ENCODE assay signal across 8 cellular contexts in genomic region chr3:172040976-172041963, GRCh38. TPM values are rescaled to one million over a fixed set of nuclear protein-coding genes. Genes with fewer than 3 reads are reported as not detected.
DNase-seq lines count a peak whose midpoint lies in the region; ATAC-seq and TF ChIP-seq lines count a peak whose summit lies in the region.

No MANE protein-coding gene starts in this region.

- peak overlapping the region in 1 of 2 experiments; percentile 92 for H3K14ac ChIP-seq in mesenchymal stem cell (ENCODE audit: low read length in 2 of 2)

- H3K4me2 ChIP-seq in mesenchymal stem cell (ENCODE audit: low read length, poor library complexity, severe bottlenecking): peak overlapping the region; percentile 51

- peak overlapping the region; percentile 98 for H4K91ac ChIP-seq in mesenchymal stem cell (ENCODE audit: low read length)

- peak overlapping the region in 1 of 2 experiments; percentile 6 for H2BK12ac ChIP-seq in mesenchymal stem cell (ENCODE audit: low read length in 2 of 2)

- no peak for DNase-seq in GM06990 (ENCODE audit: extremely low read depth, insufficient read length)
- DNase-seq in NOMO-1 treated with dmso at 0.1 percent for 144 hours (lab: John Stamatoyannopoulos, UW; ENCODE audit: unreplicated experiment): peak; percentile 48
- DNase-seq in coronary artery (ENCODE audit: low spot score): no peak
- DNase-seq in mesenchymal stem cell: peak; percentile 60
- no peak for DNase-seq in NCI-H1694 treated with DMSO at 0.1 percent for 48 hours (lab: John Stamatoyannopoulos, UW)
- no peak for DNase-seq in erythroblast (lab: John Stamatoyannopoulos, UW)
- DNase-seq in NCI-H2107 treated with DMSO at 0.1 percent for 48 hours (lab: John Stamatoyannopoulos, UW; ENCODE audit: unreplicated experiment): no peak

- no peak overlapping the region for H2AFZ ChIP-seq in mesenchymal stem cell (ENCODE audit: low read depth, low read length)

- peaks cover 5% of the 10 kb centered on the region for H3K4me1 ChIP-seq in mesenchymal stem cell (ENCODE audit: control insufficient read depth, insufficient read depth, low read depth, low read length)

- H3K36me3 ChIP-seq in GM06990 (ENCODE audit: control insufficient read depth, insufficient read depth, low read length): no peaks in the 10 kb centered on the region
- H3K36me3 ChIP-seq in mesenchymal stem cell (ENCODE audit: control insufficient read depth in 1 of 2, insufficient read depth in 2 of 2, low read depth in 1 of 2, low read length in 2 of 2): peaks cover 3 to 4% of the 10 kb centered on the region in 2 experiments

- peak overlapping the region in 1 of 2 experiments; percentile 94 for H3K4ac ChIP-seq in mesenchymal stem cell (ENCODE audit: low read depth in 1 of 2, low read length in 2 of 2)

- H3K18ac ChIP-seq in mesenchymal stem cell (ENCODE audit: low read depth in 1 of 2, low read length in 2 of 2): peak overlapping the region; percentile 99 to 100

- no peaks in the 10 kb centered on the region for H3K79me1 ChIP-seq in mesenchymal stem cell (replicated peaks; ENCODE audit: low read length, poor library complexity, severe bottlenecking)

- 1% methylated on average over 15 of the region's 16 CpGs for WGBS in mesenchymal stem cell

- peak overlapping the region; percentile 98 for H3K9ac ChIP-seq in mesenchymal stem cell (ENCODE audit: low read length)

- ATAC-seq in HG02678 (IDR thresholded peaks at IDR 0.05; ENCODE audit: unreplicated experiment): no peak

- peak overlapping the region; percentile 100 for H2BK120ac ChIP-seq in mesenchymal stem cell (ENCODE audit: low read depth, low read length)

- H2AK5ac ChIP-seq in mesenchymal stem cell (ENCODE audit: low read length, severe bottlenecking): no peak overlapping the region

- peak overlapping the region; percentile 99 for H2BK5ac ChIP-seq in mesenchymal stem cell (ENCODE audit: low read depth, low read length, poor library complexity, severe bottlenecking)

- H3K4me3 ChIP-seq in GM06990 (replicated peaks; ENCODE audit: low read depth, low read length): peak overlapping the region; percentile 94
- H3K4me3 ChIP-seq in coronary artery: peak overlapping the region; percentile 86
- H3K4me3 ChIP-seq in mesenchymal stem cell (ENCODE audit: insufficient read depth in 1 of 2, low read depth in 1 of 2, low read length in 2 of 2): peak overlapping the region; percentile 88 to 95

- TF ChIP-seq CTCF in GM06990 (IDR thresholded peaks at IDR 0.05; ENCODE audit: insufficient read depth, low read length, poor library complexity, severe bottlenecking): no peak
- TF ChIP-seq CTCF in coronary artery (IDR thresholded peaks at IDR 0.05): no peak

- H3K27ac ChIP-seq in coronary artery: peak overlapping the region; percentile 98 to 100
- peak overlapping the region; percentile 87 for H3K27ac ChIP-seq in mesenchymal stem cell (ENCODE audit: low read length, poor library complexity, severe bottlenecking)

- peak overlapping the region; percentile 90 for H4K8ac ChIP-seq in mesenchymal stem cell (ENCODE audit: low read length)

- H3K27me3 ChIP-seq in GM06990 (replicated peaks; ENCODE audit: control insufficient read depth, insufficient read depth, low read length) (no peaks in the 10 kb centered on the region), mesenchymal stem cell (ENCODE audit: control insufficient read depth in 1 of 2, insufficient read depth in 1 of 2, low read length in 2 of 2) (no peaks in the 10 kb centered on the region)

- H3K23ac ChIP-seq in mesenchymal stem cell (ENCODE audit: low read length in 2 of 2): no peak overlapping the region

- H3K9me3 ChIP-seq in mesenchymal stem cell (ENCODE audit: control insufficient read depth, low read length): no peaks in the 10 kb centered on the region

- TF ChIP-seq POLR2A in erythroblast (IDR thresholded peaks at IDR 0.05; ENCODE audit: low read length): no peak

- peak overlapping the region; percentile 97 for H2BK15ac ChIP-seq in mesenchymal stem cell (ENCODE audit: low read depth, poor library complexity, severe bottlenecking)

RNA-seq across cellular contexts. Expression of gene FNDC3B, which starts 1.9 kb away (rescaled TPM):
- 183 TPM for polyA plus RNA-seq in mesenchymal stem cell (2013, experiment 1 of 2)
- polyA plus RNA-seq in mesenchymal stem cell (2013, experiment 2 of 2): 178 TPM

Comparison
In these comparisons a context has a peak if more than half of its experiments do, and no peak if none do; other contexts are left out.
1. DNase-seq: peak in NOMO-1 treated with dmso at 0.1 percent for 144 hours (single experiment) and mesenchymal stem cell (single experiment); none in GM06990 (single experiment), coronary artery (single experiment), NCI-H1694 treated with DMSO at 0.1 percent for 48 hours (single experiment), erythroblast (0 of 2) and NCI-H2107 treated with DMSO at 0.1 percent for 48 hours (single experiment).
2. Peak in every context shown above with its lines, with median percentiles within 50 percentile points of each other: H3K4me3 ChIP-seq.